Comparison of ENCODE assay signal across 8 cellular contexts in genomic region chr2:207504513-207505171, GRCh38. TPM values are rescaled to one million over a fixed set of nuclear protein-coding genes. Genes with fewer than 3 reads are reported as not detected.
DNase-seq lines count a peak whose midpoint lies in the region; ATAC-seq and TF ChIP-seq lines count a peak whose summit lies in the region.

No MANE protein-coding gene starts in this region.

- H3K27ac Mint-ChIP-seq in activated CD8-positive, alpha-beta memory T cell treated with anti-CD3 and anti-CD28 coated beads, Interleukin-2, amount 10 ng/mL, durations not matched to agents 7 days and 5 days: no peak overlapping the region

- H3K27ac ChIP-seq in VCaP: peak overlapping the region; percentile 15; the same call in 1 of the 2 replicates

- no peak for TF ChIP-seq CTCF in VCaP (conservative IDR thresholded peaks at IDR 0.05)

- H3K9me3 Mint-ChIP-seq in activated CD8-positive, alpha-beta memory T cell treated with anti-CD3 and anti-CD28 coated beads, Interleukin-2, amount 10 ng/mL, durations not matched to agents 7 days and 5 days (ENCODE audit: low read depth): no peaks in the 10 kb centered on the region

- H3K4me1 Mint-ChIP-seq in activated CD8-positive, alpha-beta memory T cell treated with anti-CD3 and anti-CD28 coated beads, Interleukin-2, amount 10 ng/mL, durations not matched to agents 7 days and 5 days: peaks cover 62% of the 10 kb centered on the region

- DNase-seq in HEK293T (ENCODE audit: extremely low spot score) (no peak), foreskin melanocyte (peak; percentile 64), skeletal muscle cell (ENCODE audit: low read depth) (peak; percentile 80), OCI-M2 (lab: John Stamatoyannopoulos, UW; ENCODE audit: unreplicated experiment) (no peak), NCI-H748 treated with DMSO at 0.1 percent for 48 hours (lab: John Stamatoyannopoulos, UW) (no peak)
- no peak for DNase-seq in activated CD8-positive, alpha-beta memory T cell treated with anti-CD3 and anti-CD28 coated beads, Interleukin-2, amount 10 ng/mL, durations not matched to agents 7 days and 5 days

- CTCF ChIA-PET in HEK293T (lab: Yijun Ruan, JAX): no interaction called here
- CTCF ChIA-PET in activated CD8-positive, alpha-beta memory T cell treated with anti-CD3 and anti-CD28 coated beads, Interleukin-2, amount 10 ng/mL, durations not matched to agents 7 days and 5 days (lab: Charles Lee): interaction anchor here (1.0 to 1.1 kb wide), 2 partner anchors 25 to 29 kb away, joined by 3 read pairs; partner anchors contain the start of gene CREB1

- peak overlapping the region; percentile 16 for H3K4me3 ChIP-seq in skeletal muscle cell (ENCODE audit: low read depth, low read length)

- POLR2A ChIA-PET in HEK293T (lab: Yijun Ruan, JAX): no interaction called here

- no peak for ATAC-seq in activated CD8-positive, alpha-beta memory T cell treated with anti-CD3 and anti-CD28 coated beads, Interleukin-2, amount 10 ng/mL, durations not matched to agents 7 days and 5 days
- no peak for ATAC-seq in HG03442 (IDR thresholded peaks at IDR 0.05; ENCODE audit: unreplicated experiment)

- H3K4me3 Mint-ChIP-seq in activated CD8-positive, alpha-beta memory T cell treated with anti-CD3 and anti-CD28 coated beads, Interleukin-2, amount 10 ng/mL, durations not matched to agents 7 days and 5 days: no peak overlapping the region

- H3K27me3 Mint-ChIP-seq in activated CD8-positive, alpha-beta memory T cell treated with anti-CD3 and anti-CD28 coated beads, Interleukin-2, amount 10 ng/mL, durations not matched to agents 7 days and 5 days: peaks cover 35% of the 10 kb centered on the region

- H3K36me3 Mint-ChIP-seq in activated CD8-positive, alpha-beta memory T cell treated with anti-CD3 and anti-CD28 coated beads, Interleukin-2, amount 10 ng/mL, durations not matched to agents 7 days and 5 days: peaks cover 2% of the 10 kb centered on the region

TF ChIP-seq in HEK293T, 16 proteins besides CTCF, POLR2A, EP300 and RAD21:
- TF ChIP-seq ZNF384 (IDR thresholded peaks at IDR 0.05): no peak
- TF ChIP-seq, protein P1, sequence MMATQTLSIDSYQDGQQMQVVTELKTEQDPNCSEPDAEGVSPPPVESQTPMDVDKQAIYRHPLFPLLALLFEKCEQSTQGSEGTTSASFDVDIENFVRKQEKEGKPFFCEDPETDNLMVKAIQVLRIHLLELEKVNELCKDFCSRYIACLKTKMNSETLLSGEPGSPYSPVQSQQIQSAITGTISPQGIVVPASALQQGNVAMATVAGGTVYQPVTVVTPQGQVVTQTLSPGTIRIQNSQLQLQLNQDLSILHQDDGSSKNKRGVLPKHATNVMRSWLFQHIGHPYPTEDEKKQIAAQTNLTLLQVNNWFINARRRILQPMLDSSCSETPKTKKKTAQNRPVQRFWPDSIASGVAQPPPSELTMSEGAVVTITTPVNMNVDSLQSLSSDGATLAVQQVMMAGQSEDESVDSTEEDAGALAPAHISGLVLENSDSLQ (IDR thresholded peaks at IDR 0.05): peak; percentile 11; the same call in 1 of the 2 replicates
TF ChIP-seq in HEK293T: peak in this region for 1.

RNA-seq across cellular contexts. Expression of gene CREB1, which starts 25.1 kb away (rescaled TPM):
- 100 to 1,000 TPM; 101 to 115 TPM for total RNA-seq in activated CD8-positive, alpha-beta memory T cell treated with anti-CD3 and anti-CD28 coated beads, Interleukin-2, amount 10 ng/mL, durations not matched to agents 7 days and 5 days

Comparison
In these comparisons a context has a peak if more than half of its experiments do, and no peak if none do; other contexts are left out.
1. DNase-seq: peak in foreskin melanocyte (single experiment) and skeletal muscle cell (single experiment); none in HEK293T (single experiment), activated CD8-positive, alpha-beta memory T cell treated with anti-CD3 and anti-CD28 coated beads, Interleukin-2, amount 10 ng/mL, durations not matched to agents 7 days and 5 days (single experiment), OCI-M2 (single experiment) and NCI-H748 treated with DMSO at 0.1 percent for 48 hours (single experiment).